In genomic region chr15:101590785-101591184, GRCh38 we compare ENCODE assay signal across 28 cellular contexts.
"Had no signal": no experiment of that assay in that cellular context is flagged by ENCODE, and none has a peak within 500 bp of the region (broad histone marks: within the 10 kb centered on the region; RNA-seq: fewer than 3 reads in every experiment).

No MANE protein-coding gene starts in this region.

- H3K9me3 ChIP-seq: ovary, psoas muscle, suprapubic skin, testis, tibial artery, transverse colon, upper lobe of right lung, uterus had no signal

- H3K9ac ChIP-seq: neural progenitor cell, parathyroid adenoma had no signal

- H3K4me1 ChIP-seq: neural progenitor cell, parathyroid adenoma, psoas muscle, spleen, suprapubic skin, testis, tibial artery, transverse colon, upper lobe of right lung, uterus had no signal

- H3K79me2 ChIP-seq: parathyroid adenoma had no signal

- H3K36me3 ChIP-seq: neural progenitor cell, ovary, spleen, suprapubic skin, tibial artery, transverse colon, upper lobe of right lung, uterus had no signal

- H3K4me3 ChIP-seq: neural progenitor cell, ovary, psoas muscle, skin epidermis, smooth muscle cell, spleen, suprapubic skin, testis, tibial artery, transverse colon, upper lobe of right lung, uterus had no signal

- ATAC-seq: natural killer cell; psoas muscle; right cardiac atrium; sciatic nerve; stimulated activated memory B cell treated with anti-CD40 and anti-IgM and Interleukin-4, amounts not matched to agents 10 μg/mL and 1 μg/mL and 100 μg/mL, for 72 hours; stimulated activated naive CD8-positive, alpha-beta T cell treated with anti-CD3 and anti-CD28 coated beads, Interleukin-15, amount 100 ng/mL, for 72 hours; stimulated activated naive CD8-positive, alpha-beta T cell treated with anti-CD3 and anti-CD28 coated beads, Interleukin-15, Interleukin-2, amounts not matched to agents 100 U/mL and 50 U/mL, for 24 hours; upper lobe of right lung had no signal

- DNase-seq: natural killer cell; occipital lobe; ovary; posterior cingulate gyrus; psoas muscle; right cardiac atrium; spleen; stimulated activated CD4-positive, alpha-beta T cell treated with anti-CD3 and anti-CD28 coated beads, Interleukin-12 subunit alpha, Interleukin-12 subunit beta, amount 100 ng/mL, for 4 hours; stimulated activated CD4-positive, alpha-beta T cell treated with anti-CD3 and anti-CD28 coated beads, Interleukin-1b, Interleukin-23, amount 100 ng/mL, for 48 hours; stimulated activated CD4-positive, alpha-beta T cell treated with anti-CD3 and anti-CD28 coated beads, Interleukin-4, amount 100 ng/mL, for 1 hour; stimulated activated CD4-positive, alpha-beta T cell treated with anti-CD3 and anti-CD28 coated beads, Interleukin-4, amount 100 ng/mL, for 4 hours; stimulated activated CD8-positive, alpha-beta memory T cell treated with anti-CD3 and anti-CD28 coated beads, Interleukin-4, amount 100 ng/mL, for 48 hours; stimulated activated naive CD4-positive, alpha-beta T cell; stimulated activated naive CD8-positive, alpha-beta T cell treated with anti-CD3 and anti-CD28 coated beads, Interleukin-15, amount 100 ng/mL, for 72 hours; stimulated activated naive CD8-positive, alpha-beta T cell treated with anti-CD3 and anti-CD28 coated beads, Interleukin-15, Interleukin-2, amounts not matched to agents 100 U/mL and 50 U/mL, for 24 hours; substantia nigra; testis; tibial artery; transverse colon; upper lobe of right lung; uterus had no signal

- H2AFZ ChIP-seq: neural progenitor cell, parathyroid adenoma had no signal

- H3K4me2 ChIP-seq: neural progenitor cell, smooth muscle cell had no signal

- H3K27ac ChIP-seq: neural progenitor cell, ovary, parathyroid adenoma, psoas muscle, skin epidermis, spleen, suprapubic skin, testis, tibial artery, transverse colon, upper lobe of right lung, uterus had no signal

- H3K27me3 ChIP-seq: ovary, suprapubic skin, testis, transverse colon, uterus had no signal
